ENCODE assay signal across 29 cellular contexts in the genomic region with DNA sequence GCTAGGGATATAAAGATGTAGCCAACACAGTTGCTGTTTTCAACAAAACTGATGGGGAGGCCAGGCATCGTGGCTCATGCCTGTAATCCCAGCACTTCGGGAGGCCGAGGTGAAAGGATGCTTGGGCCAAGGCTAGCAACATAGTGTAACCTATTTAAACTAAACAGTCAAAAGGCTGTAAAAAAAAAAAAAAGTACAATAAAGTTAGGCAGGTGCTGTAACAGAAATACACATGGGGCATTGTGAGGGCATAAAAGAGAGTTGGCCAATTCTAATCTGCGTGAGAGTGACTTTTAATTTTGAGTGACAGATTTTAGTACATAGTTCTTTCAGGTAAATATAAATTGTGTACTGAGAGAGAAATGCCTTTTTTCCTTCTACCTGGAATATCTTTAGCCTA.
"Had no signal": no experiment of that assay in that cellular context is flagged by ENCODE, and none has a peak within 500 bp of the region (broad histone marks: within the 10 kb centered on the region; RNA-seq: fewer than 3 reads in every experiment).

No MANE protein-coding gene starts in this region.

- DNase-seq: activated CD4-positive, alpha-beta memory T cell treated with anti-CD3 and anti-CD28 coated beads for 36 hours; activated CD4-positive, alpha-beta T cell treated with anti-CD3 and anti-CD28 coated beads for 36 hours; activated CD4-positive, alpha-beta T cell treated with anti-CD3 and anti-CD28 coated beads, Interleukin-2, amount 10 ng/mL, durations not matched to agents 24 days and 14 days; activated CD4-positive, CD25-positive, alpha-beta regulatory T cell; activated CD4-positive, CD25-positive, alpha-beta regulatory T cell treated with anti-CD3 and anti-CD28 coated beads, Interleukin-2, amount 50 U/mL, for 72 hours; activated CD8-positive, alpha-beta memory T cell treated with anti-CD3 and anti-CD28 coated beads, Interleukin-2, amount 10 ng/mL, durations not matched to agents 7 days and 5 days; activated CD8-positive, alpha-beta memory T cell treated with anti-CD3 and anti-CD28 coated beads, Interleukin-2, amount 50 U/mL, for 4 hours; activated CD8-positive, alpha-beta T cell treated with anti-CD3 and anti-CD28 coated beads, Interleukin-2, amount 10 ng/mL, durations not matched to agents 7 days and 5 days; activated effector memory CD4-positive, alpha-beta T cell treated with anti-CD3 and anti-CD28 coated beads, Interleukin-2, amount 50 U/mL, for 16 hours; activated naive CD4-positive, alpha-beta T cell treated with anti-CD3 and anti-CD28 coated beads for 36 hours; activated naive CD8-positive, alpha-beta T cell treated with anti-CD3 and anti-CD28 coated beads for 36 hours; activated naive CD8-positive, alpha-beta T cell treated with anti-CD3 and anti-CD28 coated beads, Interleukin-2, amount 50 U/mL, for 24 hours; activated T-cell treated with anti-CD3 and anti-CD28 coated beads, Interleukin-2, amount 50 U/mL, for 1 hour; activated T-cell treated with anti-CD3 and anti-CD28 coated beads, Interleukin-2, amount 50 U/mL, for 48 hours; adrenal gland; amygdala; body of pancreas; caudate nucleus; cortex of kidney; dermis blood vessel endothelial cell; effector CD4-positive, alpha-beta T cell; esophagus squamous epithelium; foreskin fibroblast; head of caudate nucleus; T-helper 1 cell; T-helper 17 cell; T1000; WERI-Rb-1 had no signal

- H3K27me3 ChIP-seq: adrenal gland, body of pancreas, esophagus squamous epithelium had no signal

- H3K36me3 ChIP-seq: adrenal gland, esophagus squamous epithelium had no signal

- H3K27ac ChIP-seq: adrenal gland, body of pancreas, epithelial cell of prostate, esophagus squamous epithelium, WERI-Rb-1 had no signal

- ATAC-seq: activated CD4-positive, alpha-beta T cell treated with anti-CD3 and anti-CD28 coated beads for 36 hours; activated CD8-positive, alpha-beta memory T cell treated with anti-CD3 and anti-CD28 coated beads, Interleukin-2, amount 10 ng/mL, durations not matched to agents 7 days and 5 days; activated CD8-positive, alpha-beta T cell treated with anti-CD3 and anti-CD28 coated beads, Interleukin-2, amount 10 ng/mL, durations not matched to agents 7 days and 5 days; activated naive CD8-positive, alpha-beta T cell treated with anti-CD3 and anti-CD28 coated beads, Interleukin-2, amount 50 U/mL, for 24 hours; body of pancreas; T-helper 17 cell had no signal

- H3K4me1 ChIP-seq: adrenal gland, body of pancreas had no signal

- H3K9me3 ChIP-seq: adrenal gland, body of pancreas, esophagus squamous epithelium had no signal

- H3K4me3 ChIP-seq: adrenal gland, body of pancreas, esophagus squamous epithelium had no signal
